14 cellular contexts compared by ENCODE assay signal in the genomic region with DNA sequence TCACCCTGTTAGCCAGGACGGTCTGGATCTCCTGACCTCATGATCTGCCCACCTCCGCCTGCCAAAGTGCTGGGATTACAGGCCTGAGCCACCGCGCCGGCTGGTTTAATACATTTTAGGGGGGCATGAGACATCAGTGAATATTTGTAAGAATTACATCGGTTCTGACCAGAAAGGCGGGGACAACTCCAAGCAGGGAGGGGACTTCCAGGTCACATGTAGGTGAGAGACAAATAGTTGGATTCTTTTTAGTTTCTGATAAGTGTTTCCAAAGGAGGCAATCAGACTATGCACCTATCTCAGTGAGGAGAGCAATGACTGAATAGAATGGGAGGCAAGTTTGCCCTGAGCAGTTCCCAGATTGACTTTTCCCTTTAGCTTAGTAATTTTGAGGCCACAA. TPM values are rescaled to one million over a fixed set of nuclear protein-coding genes. Genes with fewer than 3 reads are reported as not detected.
DNase-seq lines count a peak whose midpoint lies in the region; ATAC-seq and TF ChIP-seq lines count a peak whose summit lies in the region.
"Had no signal": no experiment of that assay in that cellular context is flagged by ENCODE, and none has a peak within 500 bp of the region (broad histone marks: within the 10 kb centered on the region; RNA-seq: fewer than 3 reads in every experiment).

No MANE protein-coding gene starts in this region.

- no peak for DNase-seq in activated naive CD4-positive, alpha-beta T cell treated with anti-CD3 and anti-CD28 coated beads, Interleukin-2, amount 10 ng/mL, durations not matched to agents 7 days and 5 days
- no peak for DNase-seq in activated naive CD4-positive, alpha-beta T cell treated with anti-CD3 and anti-CD28 coated beads, Interleukin-2, amount 50 U/mL, for 16 hours
- DNase-seq in PC-3 (no peak), endothelial cell (ENCODE audit: low spot score) (no peak), NCI-H69 (lab: John Stamatoyannopoulos, UW) (no peak), DMS153 (lab: John Stamatoyannopoulos, UW) (no peak), AML-193 (lab: John Stamatoyannopoulos, UW) (no peak)
- no peak for DNase-seq in stimulated activated naive B cell treated with anti-CD40 and anti-IgM and Interleukin-4, amounts not matched to agents 10 μg/mL and 1 μg/mL and 100 μg/mL, for 72 hours
- DNase-seq: amniotic stem cell, BE2C, foreskin fibroblast, NCI-H774, uterus had no signal

- intact Hi-C loops in PC-3 (cut with micrococcal nuclease), result loop anchor here (10.0 kb wide), 2 partner anchors 184 to 336 kb away; a partner anchor contains a TSS

- no peak overlapping the region for H3K9ac ChIP-seq in PC-3 (ENCODE audit: low read length)

- H3K4me3 ChIP-seq in PC-3 (ENCODE audit: low read length), result no peak overlapping the region

- no peak for ATAC-seq in PC-3
- no peak for ATAC-seq in stimulated activated naive B cell treated with anti-CD40 and anti-IgM and Interleukin-4, amounts not matched to agents 10 μg/mL and 1 μg/mL and 100 μg/mL, for 72 hours (replicated peaks)

- POLR2A ChIA-PET in PC-3 (lab: Charles Lee; ENCODE audit: unreplicated experiment), result no interaction called here

- no TSS peak for BruUV-seq in PC-3 (replicated peaks; lab: Mats Ljungman, UMichigan)

- H3K4me1 ChIP-seq in PC-3 (ENCODE audit: insufficient read depth, low read length), result peaks cover 21% of the 10 kb centered on the region
- H3K4me1 ChIP-seq: BE2C, uterus had no signal

- peak overlapping the region; percentile 60 for H3K4me3 Mint-ChIP-seq in activated naive CD4-positive, alpha-beta T cell treated with anti-CD3 and anti-CD28 coated beads, Interleukin-2, amount 10 ng/mL, durations not matched to agents 7 days and 5 days
- peak overlapping the region; percentile 82 for H3K4me3 Mint-ChIP-seq in endothelial cell (ENCODE audit: unreplicated experiment)
- peak overlapping the region; percentile 29 to 43 for H3K4me3 Mint-ChIP-seq in stimulated activated naive B cell treated with anti-CD40 and anti-IgM and Interleukin-4, amounts not matched to agents 10 μg/mL and 1 μg/mL and 100 μg/mL, for 72 hours

- TF ChIP-seq CTCF in PC-3 (conservative IDR thresholded peaks at IDR 0.05; ENCODE audit: low read depth, low read length) (no peak), endothelial cell (IDR thresholded peaks at IDR 0.05; ENCODE audit: unreplicated experiment) (no peak)

- no peaks in the 10 kb centered on the region for H3F3A ChIP-seq in PC-3 (ENCODE audit: low read length, unreplicated experiment)

- CTCF ChIA-PET in activated naive CD4-positive, alpha-beta T cell treated with anti-CD3 and anti-CD28 coated beads, Interleukin-2, amount 10 ng/mL, durations not matched to agents 7 days and 5 days (lab: Charles Lee), result no interaction called here
- CTCF ChIA-PET in PC-3 (lab: Charles Lee), result no interaction called here

- H3K9me2 ChIP-seq in PC-3 (replicated peaks; ENCODE audit: low read length), result no peaks in the 10 kb centered on the region

- H3K36me3 Mint-ChIP-seq in activated naive CD4-positive, alpha-beta T cell treated with anti-CD3 and anti-CD28 coated beads, Interleukin-2, amount 10 ng/mL, durations not matched to agents 7 days and 5 days, result peaks cover 29% of the 10 kb centered on the region
- H3K36me3 Mint-ChIP-seq in endothelial cell (ENCODE audit: low read depth, unreplicated experiment), result peaks cover 21% of the 10 kb centered on the region
- H3K36me3 Mint-ChIP-seq in stimulated activated naive B cell treated with anti-CD40 and anti-IgM and Interleukin-4, amounts not matched to agents 10 μg/mL and 1 μg/mL and 100 μg/mL, for 72 hours, result peaks cover 31 to 32% of the 10 kb centered on the region in 2 donors

- H3K36me3 ChIP-seq in PC-3 (ENCODE audit: low read depth, low read length), result peaks cover 12% of the 10 kb centered on the region
- H3K36me3 ChIP-seq: uterus had no signal

- peak overlapping the region; percentile 98 for H3K27ac Mint-ChIP-seq in activated naive CD4-positive, alpha-beta T cell treated with anti-CD3 and anti-CD28 coated beads, Interleukin-2, amount 10 ng/mL, durations not matched to agents 7 days and 5 days
- peak overlapping the region; percentile 67 for H3K27ac Mint-ChIP-seq in endothelial cell (ENCODE audit: unreplicated experiment)
- H3K27ac Mint-ChIP-seq in stimulated activated naive B cell treated with anti-CD40 and anti-IgM and Interleukin-4, amounts not matched to agents 10 μg/mL and 1 μg/mL and 100 μg/mL, for 72 hours, result peak overlapping the region; percentile 70

- 0 out of 2 replicates have a peak overlapping the region, but pooled peaks have one; percentile 74 for H2AFZ ChIP-seq in PC-3 (ENCODE audit: low read length)

- peaks cover 5% of the 10 kb centered on the region; the same call in 1 of the 2 replicates for H4K20me1 ChIP-seq in PC-3 (ENCODE audit: low read length)

- peak overlapping the region; percentile 87; the same call in 1 of the 2 replicates for H3K4me2 ChIP-seq in PC-3 (ENCODE audit: low read length)

- peaks cover 63% of the 10 kb centered on the region for H3K4me1 Mint-ChIP-seq in activated naive CD4-positive, alpha-beta T cell treated with anti-CD3 and anti-CD28 coated beads, Interleukin-2, amount 10 ng/mL, durations not matched to agents 7 days and 5 days
- peaks cover 31% of the 10 kb centered on the region for H3K4me1 Mint-ChIP-seq in endothelial cell (ENCODE audit: unreplicated experiment)
- peaks cover 30 to 57% of the 10 kb centered on the region in 2 donors for H3K4me1 Mint-ChIP-seq in stimulated activated naive B cell treated with anti-CD40 and anti-IgM and Interleukin-4, amounts not matched to agents 10 μg/mL and 1 μg/mL and 100 μg/mL, for 72 hours

- H3K79me2 ChIP-seq in PC-3 (ENCODE audit: low read length), result peaks cover 56% of the 10 kb centered on the region

- H3K27ac ChIP-seq in PC-3 (ENCODE audit: low read length), result no peak overlapping the region
- H3K27ac ChIP-seq: SJSA1 had no signal

- H3K9me3 ChIP-seq in PC-3 (ENCODE audit: low read length), result no peaks in the 10 kb centered on the region
- H3K9me3 ChIP-seq: BE2C, SJSA1, uterus had no signal

- H3K27me3 Mint-ChIP-seq in activated naive CD4-positive, alpha-beta T cell treated with anti-CD3 and anti-CD28 coated beads, Interleukin-2, amount 10 ng/mL, durations not matched to agents 7 days and 5 days, result no peaks in the 10 kb centered on the region
- H3K27me3 Mint-ChIP-seq in endothelial cell (ENCODE audit: unreplicated experiment), result peaks cover 12% of the 10 kb centered on the region
- H3K27me3 Mint-ChIP-seq in stimulated activated naive B cell treated with anti-CD40 and anti-IgM and Interleukin-4, amounts not matched to agents 10 μg/mL and 1 μg/mL and 100 μg/mL, for 72 hours, result no peaks in the 10 kb centered on the region

- H3K27me3 ChIP-seq in PC-3 (ENCODE audit: low read length), result no peaks in the 10 kb centered on the region
- H3K27me3 ChIP-seq: BE2C, SJSA1, uterus had no signal

- H3K9me3 Mint-ChIP-seq in activated naive CD4-positive, alpha-beta T cell treated with anti-CD3 and anti-CD28 coated beads, Interleukin-2, amount 10 ng/mL, durations not matched to agents 7 days and 5 days, result no peaks in the 10 kb centered on the region
- H3K9me3 Mint-ChIP-seq in endothelial cell (ENCODE audit: unreplicated experiment), result no peaks in the 10 kb centered on the region
- H3K9me3 Mint-ChIP-seq in stimulated activated naive B cell treated with anti-CD40 and anti-IgM and Interleukin-4, amounts not matched to agents 10 μg/mL and 1 μg/mL and 100 μg/mL, for 72 hours, result no peaks in the 10 kb centered on the region

RNA-seq across cellular contexts. Expression of a gene that starts 3.7 kb away (rescaled TPM):
- 8.4 and 12.0 TPM in 2 replicates for total RNA-seq in PC-3 (2014; rRNA removed)
- 7.0 TPM for total RNA-seq in endothelial cell (ENCODE audit: unreplicated experiment)

RNA-seq across cellular contexts. Expression of a gene that starts 11.7 kb away (rescaled TPM):
- 21.2 and 28.0 TPM in 2 replicates for total RNA-seq in PC-3 (2014; rRNA removed)
- 24.5 TPM for total RNA-seq in endothelial cell (ENCODE audit: unreplicated experiment)

RNA-seq across cellular contexts. Expression of a gene that starts 31.3 kb away (rescaled TPM):
- total RNA-seq in PC-3 (2014; rRNA removed), result 16.3 and 21.4 TPM in 2 replicates
- total RNA-seq in endothelial cell (ENCODE audit: unreplicated experiment), result 36.8 TPM

RNA-seq across cellular contexts. Expression of a gene that starts 48.9 kb away (rescaled TPM):
- 13.1 and 13.2 TPM in 2 replicates for total RNA-seq in PC-3 (2014; rRNA removed)
- total RNA-seq in endothelial cell (ENCODE audit: unreplicated experiment), result 19.6 TPM
